In genomic region chr4:173478884-173479283, GRCh38 we compare ENCODE assay signal across 17 cellular contexts. TPM values are rescaled to one million over a fixed set of nuclear protein-coding genes. Genes with fewer than 3 reads are reported as not detected.
DNase-seq lines count a peak whose midpoint lies in the region; ATAC-seq and TF ChIP-seq lines count a peak whose summit lies in the region.
"Had no signal": no experiment of that assay in that cellular context is flagged by ENCODE, and none has a peak within 500 bp of the region (broad histone marks: within the 10 kb centered on the region; RNA-seq: fewer than 3 reads in every experiment).

No MANE protein-coding gene starts in this region.

- H3K27me3 Mint-ChIP-seq in HFFc6 (ENCODE audit: insufficient read depth) = peaks cover 12% of the 10 kb centered on the region

- H3K9me3 ChIP-seq in osteoblast (ENCODE audit: low read depth, low read length) (no peaks in the 10 kb centered on the region), tibial artery (no peaks in the 10 kb centered on the region)

- H3K27ac ChIP-seq in brain microvascular endothelial cell (no peak overlapping the region), osteoblast (ENCODE audit: low read depth, low read length) (peak overlapping the region; percentile 76), tibial artery (peak overlapping the region; percentile 31 to 68)
- H3K27ac ChIP-seq: HL-60 had no signal

- H3K4me3 ChIP-seq in brain microvascular endothelial cell (ENCODE audit: low read depth, low read length) (no peak overlapping the region), osteoblast (ENCODE audit: insufficient read depth, low read length) (peak overlapping the region; percentile 17), tibial artery (peak overlapping the region in 1 of 2 donors; percentile 21)

- DNase-seq in HFFc6 = no peak
- peak; percentile 11 for DNase-seq in brain microvascular endothelial cell
- DNase-seq in osteoblast (ENCODE audit: insufficient read length, low spot score, missing footprints) = no peak
- DNase-seq in tibial artery = no peak
- no peak for DNase-seq in D341Med (ENCODE audit: low spot score)
- DNase-seq in mucosa of gallbladder (ENCODE audit: low spot score) = no peak
- DNase-seq: ACHN; AML-193; H7; NCI-H187; NCI-H69; NK-92 treated with Interleukin-12 subunit alpha and Interleukin-12 subunit beta, amount 100 ng/mL, for 24 hours; SHP77 treated with DMSO at 0.1 percent for 48 hours had no signal

- H4K20me1 ChIP-seq in osteoblast (ENCODE audit: insufficient read depth, low read length) = no peaks in the 10 kb centered on the region

- peak overlapping the region; percentile 73 for H3K4me2 ChIP-seq in osteoblast (ENCODE audit: insufficient read depth, low read length)

- ATAC-seq in HG03520 (IDR thresholded peaks at IDR 0.05; ENCODE audit: unreplicated experiment) = no peak

- no peak overlapping the region for H3K27ac Mint-ChIP-seq in HFFc6
- H3K27ac Mint-ChIP-seq: CD14-positive monocyte had no signal

- in situ Hi-C loops in brain microvascular endothelial cell (cut with HindIII; ENCODE audit: low pct_ligation_motif_present, low sequenced_read_pairs) = no loop called here

- H3K36me3 ChIP-seq in brain microvascular endothelial cell (replicated peaks) (no peaks in the 10 kb centered on the region), osteoblast (ENCODE audit: insufficient read depth, low read length) (no peaks in the 10 kb centered on the region), tibial artery (no peaks in the 10 kb centered on the region)

- no peaks in the 10 kb centered on the region for H3K9me3 Mint-ChIP-seq in HFFc6

- H3K36me3 Mint-ChIP-seq in HFFc6 (ENCODE audit: low read depth) = no peaks in the 10 kb centered on the region
- H3K36me3 Mint-ChIP-seq: CD14-positive monocyte had no signal

- H3K27me3 ChIP-seq in brain microvascular endothelial cell (replicated peaks) = no peaks in the 10 kb centered on the region
- no peaks in the 10 kb centered on the region for H3K27me3 ChIP-seq in osteoblast (ENCODE audit: insufficient read depth, low read length)
- no peaks in the 10 kb centered on the region for H3K27me3 ChIP-seq in tibial artery

- H3K4me1 Mint-ChIP-seq in HFFc6 (ENCODE audit: low read depth) = peaks cover 17% of the 10 kb centered on the region
- H3K4me1 Mint-ChIP-seq: CD14-positive monocyte had no signal

- peak overlapping the region; percentile 50; the same call in 1 of the 2 replicates for H3K4me3 Mint-ChIP-seq in HFFc6
- H3K4me3 Mint-ChIP-seq: CD14-positive monocyte had no signal

- peak overlapping the region; percentile 55 for H2AFZ ChIP-seq in osteoblast (ENCODE audit: low read length)

- no peak for TF ChIP-seq CTCF in HFFc6 (IDR thresholded peaks at IDR 0.05)
- TF ChIP-seq CTCF in brain microvascular endothelial cell (IDR thresholded peaks at IDR 0.05; ENCODE audit: low read depth, low read length, missing control alignments) = no peak
- no peak for TF ChIP-seq CTCF in osteoblast (IDR thresholded peaks at IDR 0.05; ENCODE audit: extremely low read depth, low read depth, low read length)
- no peak for TF ChIP-seq CTCF in tibial artery (IDR thresholded peaks at IDR 0.05)

- H3K79me2 ChIP-seq in osteoblast (ENCODE audit: insufficient read depth, low read length) = no peaks in the 10 kb centered on the region

- intact Hi-C loops in tibial artery (cut with DNase I; ENCODE audit: low total_unique reads) = no loop called here

- peaks cover 27% of the 10 kb centered on the region for H3K4me1 ChIP-seq in osteoblast (ENCODE audit: insufficient read depth, low read length)
- peaks cover 0 to 20% (median 2%) of the 10 kb centered on the region in 4 donors for H3K4me1 ChIP-seq in tibial artery

RNA-seq across cellular contexts. Expression of gene HAND2, which starts 51.1 kb away (rescaled TPM):
- total RNA-seq in HFFc6 (2021; fragmentation: NEBNext Ultra II Directional; extraction: Animal tissue kit (Norgen Biotek cat#: 25700)) = 1 to 10 TPM in 2 of 6 experiments, under 1 TPM in 4; 0.35 to 3.7 (median 0.51) TPM
- 1.8 and 3.8 TPM in 2 replicates for total RNA-seq in osteoblast
- total RNA-seq in mucosa of gallbladder = 104 TPM
- total RNA-seq: H7, OCI-LY7 had no signal

Comparison
In these comparisons a context has a peak if more than half of its experiments do, and no peak if none do; other contexts are left out.
1. RNA of gene HAND2, which starts 51.1 kb away (total RNA-seq): 104 TPM in mucosa of gallbladder (single experiment); 1.8 to 3.8 TPM in osteoblast and 0.35 to 3.7 TPM in HFFc6; every median in the first group is over 10 times any median in the second.